Comparison of ENCODE assay signal across 9 cellular contexts in genomic region chr7:55130079-55130476, GRCh38.
A peak's percentile ranks its signal among the peaks of the same experiment; 100 is the strongest.
DNase-seq lines count a peak whose midpoint lies in the region; ATAC-seq lines count a peak whose summit lies in the region.
"Had no signal": no experiment of that assay in that cellular context is flagged by ENCODE, and none has a peak within 500 bp of the region (broad histone marks: within the 10 kb centered on the region; RNA-seq: fewer than 3 reads in every experiment).

No MANE protein-coding gene starts in this region.

- no peaks in the 10 kb centered on the region for H3K27me3 ChIP-seq in HAP-1 (ENCODE audit: low read depth)

- no peaks in the 10 kb centered on the region for H3K9me3 ChIP-seq in HAP-1

- DNase-seq in DMS79 (lab: John Stamatoyannopoulos, UW): peak; percentile 83
- DNase-seq in RPMI7951 (ENCODE audit: low read depth): peak; percentile 79
- peak; percentile 36 for DNase-seq in fibroblast of peridontal ligament (ENCODE audit: extremely low read depth)
- peak; percentile 37 for DNase-seq in occipital lobe (lab: John Stamatoyannopoulos, UW)
- no peak for DNase-seq in sciatic nerve (ENCODE audit: low spot score)
- DNase-seq in activated CD4-positive, alpha-beta T cell treated with anti-CD3 and anti-CD28 coated beads for 48 hours: no peak
- DNase-seq in HAP-1 (ENCODE audit: low spot score in 2 of 2): no peak
- DNase-seq: activated effector memory CD4-positive, alpha-beta T cell treated with anti-CD3 and anti-CD28 coated beads, Interleukin-2, amount 50 U/mL, for 16 hours had no signal

- ATAC-seq in sciatic nerve (no peak), HG02884 (IDR thresholded peaks at IDR 0.05; ENCODE audit: unreplicated experiment) (no peak)

- intact Hi-C loops in sciatic nerve (cut with DNase I): no loop called here

- H3K4me3 ChIP-seq in HAP-1: no peak overlapping the region

- in situ Hi-C loops in HAP-1 (cut with MboI; ENCODE audit: low sequenced_read_pairs): no loop called here

- H3K36me3 ChIP-seq in HAP-1 (replicated peaks): no peaks in the 10 kb centered on the region

- H3K4me1 ChIP-seq in HAP-1: no peaks in the 10 kb centered on the region

Comparison
In these comparisons a context has a peak if more than half of its experiments do, and no peak if none do; other contexts are left out.
1. DNase-seq: peak in DMS79 (single experiment), RPMI7951 (single experiment), fibroblast of peridontal ligament (single experiment) and occipital lobe (single experiment); none in sciatic nerve (single experiment), activated CD4-positive, alpha-beta T cell treated with anti-CD3 and anti-CD28 coated beads for 48 hours (single experiment) and HAP-1 (0 of 2).